ENCODE assay signal across 1 cellular context in genomic region chr3:30626443-30627181, GRCh38.
TF ChIP-seq lines count a peak whose summit lies in the region.

No MANE protein-coding gene starts in this region.

TF ChIP-seq in HepG2, 621 proteins besides CTCF, POLR2A, EP300 and RAD21 (continued from another document and continues in another):
- TF ChIP-seq ZNF687 (CRISPR knock-in tag; IDR thresholded peaks at IDR 0.05) (peak; percentile 34; the same call in 1 of the 2 replicates), WIZ (CRISPR knock-in tag; IDR thresholded peaks at IDR 0.05) (no peak), RBAK (CRISPR knock-in tag; IDR thresholded peaks at IDR 0.05) (no peak), ZKSCAN1 (IDR thresholded peaks at IDR 0.05; ENCODE audit: low read length) (no peak), CBFB (CRISPR knock-in tag; IDR thresholded peaks at IDR 0.05) (no peak), ZFP1 (CRISPR knock-in tag; IDR thresholded peaks at IDR 0.05) (no peak), CREB1 (IDR thresholded peaks at IDR 0.05) (0 out of 2 replicates have a peak, but pooled peaks have one; percentile 17), CREB1 (CRISPR knock-in tag; IDR thresholded peaks at IDR 0.05) (no peak), ZNF280D (CRISPR knock-in tag; IDR thresholded peaks at IDR 0.05) (no peak), REXO4 (CRISPR knock-in tag; IDR thresholded peaks at IDR 0.05; ENCODE audit: borderline replicate concordance) (no peak), ATRX (CRISPR knock-in tag; IDR thresholded peaks at IDR 0.05; ENCODE audit: borderline replicate concordance) (no peak), ZNF691 (CRISPR knock-in tag; IDR thresholded peaks at IDR 0.05; ENCODE audit: borderline replicate concordance, low read depth) (no peak), ZNF782 (CRISPR knock-in tag; IDR thresholded peaks at IDR 0.05; ENCODE audit: borderline replicate concordance) (no peak), SMAD9 (CRISPR knock-in tag; IDR thresholded peaks at IDR 0.05) (0 out of 2 replicates have a peak, but pooled peaks have one; percentile 58), TCF12 (IDR thresholded peaks at IDR 0.05) (no peak), TCF12 (CRISPR knock-in tag; IDR thresholded peaks at IDR 0.05) (no peak), PREB (CRISPR knock-in tag; IDR thresholded peaks at IDR 0.05) (no peak), ZNF784 (CRISPR knock-in tag; IDR thresholded peaks at IDR 0.05; ENCODE audit: borderline replicate concordance) (no peak), POLR2G (IDR thresholded peaks at IDR 0.05; ENCODE audit: low read depth, low read length) (peak; percentile 54), RBFOX2 (IDR thresholded peaks at IDR 0.05; ENCODE audit: low read depth, low read length) (0 out of 2 replicates have a peak, but pooled peaks have one; percentile 36), BCL3 (CRISPR knock-in tag; IDR thresholded peaks at IDR 0.05) (no peak), ZGPAT (CRISPR knock-in tag; IDR thresholded peaks at IDR 0.05) (no peak), NFE2 (CRISPR knock-in tag; IDR thresholded peaks at IDR 0.05) (no peak), ZNF30 (CRISPR knock-in tag; IDR thresholded peaks at IDR 0.05) (no peak), TBX2 (CRISPR knock-in tag; IDR thresholded peaks at IDR 0.05; ENCODE audit: borderline replicate concordance) (no peak), ARID4A (CRISPR knock-in tag; IDR thresholded peaks at IDR 0.05; ENCODE audit: borderline replicate concordance) (peak; percentile 2; the same call in 1 of the 2 replicates), ZNF564 (CRISPR knock-in tag; IDR thresholded peaks at IDR 0.05) (no peak), CEBPG (CRISPR knock-in tag; IDR thresholded peaks at IDR 0.05) (0 out of 2 replicates have a peak, but pooled peaks have one; percentile 6), ATF4 (CRISPR knock-in tag; IDR thresholded peaks at IDR 0.05) (no peak), HINFP (CRISPR knock-in tag; IDR thresholded peaks at IDR 0.05; ENCODE audit: low read depth) (no peak), HNF4A (CRISPR knock-in tag; IDR thresholded peaks at IDR 0.05) (no peak), PPARG (CRISPR knock-in tag; conservative IDR thresholded peaks at IDR 0.05) (peak; percentile 9; the same call in 1 of the 2 replicates), ZNF713 (CRISPR knock-in tag; IDR thresholded peaks at IDR 0.05) (no peak), ATF7 (IDR thresholded peaks at IDR 0.05) (peak; percentile 52; the same call in 1 of the 2 replicates), ATF7 (CRISPR knock-in tag; IDR thresholded peaks at IDR 0.05) (no peak), HOXD1 (CRISPR knock-in tag; IDR thresholded peaks at IDR 0.05) (no peak), MED8 (CRISPR knock-in tag; IDR thresholded peaks at IDR 0.05; ENCODE audit: insufficient replicate concordance) (peak; percentile 29), HNRNPUL1 (IDR thresholded peaks at IDR 0.05; ENCODE audit: low read depth, low read length) (no peak), ZBTB34 (CRISPR knock-in tag; IDR thresholded peaks at IDR 0.05) (no peak)
